In the genomic region with DNA sequence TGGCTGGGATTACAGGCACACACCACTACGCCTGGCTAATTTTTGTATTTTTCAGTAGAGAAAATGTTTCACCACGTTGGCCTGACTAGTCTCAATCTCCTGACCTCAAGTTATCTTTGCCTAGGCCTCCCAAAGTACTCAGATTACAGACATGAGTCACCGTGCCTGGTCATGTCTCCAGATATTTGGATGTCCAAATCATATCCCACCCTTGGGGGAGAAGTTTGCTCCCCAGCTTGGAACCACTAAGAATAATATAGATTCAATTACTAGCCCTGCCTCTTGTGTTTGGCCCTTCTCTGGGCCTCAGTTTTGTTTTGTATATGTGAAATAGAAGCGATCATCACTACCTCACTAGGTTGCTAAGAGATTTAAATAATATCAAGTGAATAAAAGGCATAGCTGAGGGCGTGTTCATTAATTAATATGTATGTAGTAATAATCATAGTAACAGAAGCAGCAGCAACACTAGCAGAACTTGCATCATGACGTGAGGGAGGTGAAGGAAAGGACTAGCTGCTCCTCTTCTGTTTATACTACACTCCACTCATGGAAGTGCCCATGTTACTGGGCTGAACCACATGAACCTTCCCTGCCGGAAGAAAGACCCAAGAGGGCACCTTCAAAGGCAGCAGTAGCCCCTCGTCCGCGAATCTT, we compare ENCODE assay signal across 27 cellular contexts.
DNase-seq lines count a peak whose midpoint lies in the region; ATAC-seq and TF ChIP-seq lines count a peak whose summit lies in the region.
"Had no signal": no experiment of that assay in that cellular context is flagged by ENCODE, and none has a peak within 500 bp of the region (broad histone marks: within the 10 kb centered on the region; RNA-seq: fewer than 3 reads in every experiment).

No MANE protein-coding gene starts in this region.

- H3K23ac ChIP-seq in trophoblast cell (ENCODE audit: low read length), result no peak overlapping the region

- DNase-seq in HFFc6 (peak; percentile 40), astrocyte of the hippocampus (ENCODE audit: low read depth, low spot score) (peak; percentile 13), fibroblast of the aortic adventitia (ENCODE audit: low read depth) (peak; percentile 63), trophoblast cell (no peak)
- no peak for DNase-seq in activated CD4-positive, alpha-beta T cell treated with anti-CD3 and anti-CD28 coated beads, Interleukin-2, amount 50 U/mL, for 48 hours
- no peak for DNase-seq in activated CD8-positive, alpha-beta memory T cell treated with anti-CD3 and anti-CD28 coated beads, Interleukin-2, amount 10 ng/mL, durations not matched to agents 7 days and 5 days
- DNase-seq: 8988T; activated CD4-positive, alpha-beta T cell treated with anti-CD3 and anti-CD28 coated beads, Interleukin-2, amount 10 ng/mL, durations not matched to agents 24 days and 14 days; activated CD8-positive, alpha-beta memory T cell treated with anti-CD3 and anti-CD28 coated beads, Interleukin-2, amount 50 U/mL, for 48 hours; activated gamma-delta T cell; amygdala; endodermal cell; gastrocnemius medialis; Kasumi-1; kidney; naive thymus-derived CD8-positive, alpha-beta T cell; NCI-H1105; NCI-H510A; right lobe of liver; stimulated activated CD4-positive, alpha-beta T cell treated with anti-CD3 and anti-CD28 coated beads, Interleukin-2, amount 100 ng/mL, for 24 hours; stimulated activated naive CD8-positive, alpha-beta T cell treated with anti-CD3 and anti-CD28 coated beads, Interleukin-15, Interleukin-2, amounts not matched to agents 100 U/mL and 50 U/mL, for 24 hours; SW 1271; upper lobe of left lung had no signal

- peak overlapping the region; percentile 85 for H3K27ac Mint-ChIP-seq in HFFc6
- no peak overlapping the region for H3K27ac Mint-ChIP-seq in activated CD8-positive, alpha-beta memory T cell treated with anti-CD3 and anti-CD28 coated beads, Interleukin-2, amount 10 ng/mL, durations not matched to agents 7 days and 5 days
- H3K27ac Mint-ChIP-seq: activated CD4-positive, alpha-beta T cell treated with anti-CD3 and anti-CD28 coated beads, Interleukin-2, amount 10 ng/mL, durations not matched to agents 24 days and 14 days; endodermal cell; memory B cell; naive thymus-derived CD8-positive, alpha-beta T cell had no signal

- H3K36me3 Mint-ChIP-seq in HFFc6 (ENCODE audit: low read depth), result no peaks in the 10 kb centered on the region
- no peaks in the 10 kb centered on the region for H3K36me3 Mint-ChIP-seq in activated CD8-positive, alpha-beta memory T cell treated with anti-CD3 and anti-CD28 coated beads, Interleukin-2, amount 10 ng/mL, durations not matched to agents 7 days and 5 days
- H3K36me3 Mint-ChIP-seq: memory B cell; naive thymus-derived CD8-positive, alpha-beta T cell had no signal

- H3K4me2 ChIP-seq in trophoblast cell (ENCODE audit: low read length), result no peak overlapping the region

- H3K36me3 ChIP-seq in ACC112 (ENCODE audit: insufficient read depth, low read length) (no peaks in the 10 kb centered on the region), trophoblast cell (ENCODE audit: control insufficient read depth in 1 of 2, insufficient read depth in 2 of 2, low read length in 2 of 2) (no peaks in the 10 kb centered on the region)
- H3K36me3 ChIP-seq: gastrocnemius medialis, right lobe of liver, upper lobe of left lung had no signal

- H3K9me3 Mint-ChIP-seq in HFFc6, result no peaks in the 10 kb centered on the region
- H3K9me3 Mint-ChIP-seq in activated CD8-positive, alpha-beta memory T cell treated with anti-CD3 and anti-CD28 coated beads, Interleukin-2, amount 10 ng/mL, durations not matched to agents 7 days and 5 days (ENCODE audit: low read depth), result no peaks in the 10 kb centered on the region
- H3K9me3 Mint-ChIP-seq: memory B cell; naive thymus-derived CD8-positive, alpha-beta T cell had no signal

- no peaks in the 10 kb centered on the region for H3K27me3 ChIP-seq in ACC112 (ENCODE audit: insufficient read depth, low read length)
- no peaks in the 10 kb centered on the region for H3K27me3 ChIP-seq in trophoblast cell (ENCODE audit: insufficient read depth, low read length)
- H3K27me3 ChIP-seq: gastrocnemius medialis, right lobe of liver, upper lobe of left lung had no signal

- H3K9me3 ChIP-seq in trophoblast cell (ENCODE audit: insufficient read depth, low read depth, low read length), result no peaks in the 10 kb centered on the region
- H3K9me3 ChIP-seq: gastrocnemius medialis, right lobe of liver, upper lobe of left lung had no signal

- H3K4me1 Mint-ChIP-seq in HFFc6 (ENCODE audit: low read depth), result peaks cover 16% of the 10 kb centered on the region
- no peaks in the 10 kb centered on the region for H3K4me1 Mint-ChIP-seq in activated CD8-positive, alpha-beta memory T cell treated with anti-CD3 and anti-CD28 coated beads, Interleukin-2, amount 10 ng/mL, durations not matched to agents 7 days and 5 days
- H3K4me1 Mint-ChIP-seq: activated CD4-positive, alpha-beta T cell treated with anti-CD3 and anti-CD28 coated beads, Interleukin-2, amount 10 ng/mL, durations not matched to agents 24 days and 14 days; memory B cell; naive thymus-derived CD8-positive, alpha-beta T cell had no signal

- no peak overlapping the region for H4K12ac ChIP-seq in trophoblast cell (ENCODE audit: low read depth, low read length)

- TF ChIP-seq CTCF in HFFc6 (IDR thresholded peaks at IDR 0.05), result no peak
- TF ChIP-seq CTCF in fibroblast of the aortic adventitia (IDR thresholded peaks at IDR 0.05; ENCODE audit: insufficient read depth, low read length), result no peak

- H2AFZ ChIP-seq in ACC112 (ENCODE audit: low read length, unreplicated experiment) (no peak overlapping the region), trophoblast cell (ENCODE audit: insufficient read depth, low read length, poor library complexity) (no peak overlapping the region)
- H2AFZ ChIP-seq: parathyroid adenoma had no signal

- CTCF ChIA-PET in activated CD8-positive, alpha-beta memory T cell treated with anti-CD3 and anti-CD28 coated beads, Interleukin-2, amount 10 ng/mL, durations not matched to agents 7 days and 5 days (lab: Charles Lee), result no interaction called here

- H4K91ac ChIP-seq in trophoblast cell (ENCODE audit: low read depth, low read length), result no peak overlapping the region

- no peak overlapping the region for H3K18ac ChIP-seq in trophoblast cell (ENCODE audit: low read length)

- H3K27me3 Mint-ChIP-seq in HFFc6 (ENCODE audit: insufficient read depth), result peaks cover 1% of the 10 kb centered on the region
- H3K27me3 Mint-ChIP-seq in activated CD8-positive, alpha-beta memory T cell treated with anti-CD3 and anti-CD28 coated beads, Interleukin-2, amount 10 ng/mL, durations not matched to agents 7 days and 5 days, result peaks cover 4% of the 10 kb centered on the region
- H3K27me3 Mint-ChIP-seq: activated CD4-positive, alpha-beta T cell treated with anti-CD3 and anti-CD28 coated beads, Interleukin-2, amount 10 ng/mL, durations not matched to agents 24 days and 14 days had no signal

- no peak overlapping the region for H3K4ac ChIP-seq in trophoblast cell (ENCODE audit: low read depth, low read length)

- H4K8ac ChIP-seq in trophoblast cell (ENCODE audit: low read depth, low read length), result no peak overlapping the region

- H2BK120ac ChIP-seq in trophoblast cell (ENCODE audit: insufficient read depth, low read length, poor library complexity), result no peak overlapping the region

- no peak overlapping the region for H3K4me3 ChIP-seq in ACC112 (ENCODE audit: low read depth, low read length)
- H3K4me3 ChIP-seq in fibroblast of the aortic adventitia (ENCODE audit: low read depth, low read length), result no peak overlapping the region
- H3K4me3 ChIP-seq in trophoblast cell (ENCODE audit: low read depth, low read length), result no peak overlapping the region
- H3K4me3 ChIP-seq: gastrocnemius medialis, right lobe of liver, upper lobe of left lung had no signal

- H3K14ac ChIP-seq in trophoblast cell (ENCODE audit: low read length), result no peak overlapping the region

- H3K27ac ChIP-seq in ACC112 (ENCODE audit: low read depth, low read length) (peak overlapping the region; percentile 93), trophoblast cell (ENCODE audit: low read depth, low read length) (no peak overlapping the region)
- H3K27ac ChIP-seq: gastrocnemius medialis, parathyroid adenoma, right lobe of liver, upper lobe of left lung had no signal

- peaks cover 19% of the 10 kb centered on the region for H3K4me1 ChIP-seq in ACC112 (ENCODE audit: control insufficient read depth, insufficient read depth, low read length, unreplicated experiment)
- H3K4me1 ChIP-seq in trophoblast cell (ENCODE audit: control insufficient read depth in 1 of 2, insufficient read depth in 2 of 2, low read length in 2 of 2), result no peaks in the 10 kb centered on the region
- H3K4me1 ChIP-seq: gastrocnemius medialis, parathyroid adenoma, right lobe of liver, upper lobe of left lung had no signal

- no peak overlapping the region for H2AK5ac ChIP-seq in trophoblast cell (ENCODE audit: low read length)

- no peak overlapping the region for H3K9ac ChIP-seq in trophoblast cell (ENCODE audit: low read length)
- H3K9ac ChIP-seq: parathyroid adenoma had no signal

- WGBS in trophoblast cell (ENCODE audit: extremely low coverage, insufficient coverage, insufficient read length), result no CpG with 5 or more reads among the region's 10 CpGs

- H3K4me3 Mint-ChIP-seq in HFFc6, result peak overlapping the region; percentile 37; the same call in 1 of the 2 replicates
- H3K4me3 Mint-ChIP-seq in activated CD8-positive, alpha-beta memory T cell treated with anti-CD3 and anti-CD28 coated beads, Interleukin-2, amount 10 ng/mL, durations not matched to agents 7 days and 5 days, result no peak overlapping the region
- H3K4me3 Mint-ChIP-seq: activated CD4-positive, alpha-beta T cell treated with anti-CD3 and anti-CD28 coated beads, Interleukin-2, amount 10 ng/mL, durations not matched to agents 24 days and 14 days; endodermal cell; memory B cell; naive thymus-derived CD8-positive, alpha-beta T cell had no signal

- H3K79me1 ChIP-seq in trophoblast cell (ENCODE audit: low read length), result no peaks in the 10 kb centered on the region

- H2BK5ac ChIP-seq in trophoblast cell (ENCODE audit: low read depth, low read length, poor library complexity), result no peak overlapping the region

- H3K79me2 ChIP-seq in ACC112 (ENCODE audit: control insufficient read depth, insufficient read depth, low read length, unreplicated experiment), result no peaks in the 10 kb centered on the region
- no peaks in the 10 kb centered on the region for H3K79me2 ChIP-seq in trophoblast cell (ENCODE audit: control insufficient read depth, insufficient read depth, low read length, poor library complexity)
- H3K79me2 ChIP-seq: parathyroid adenoma had no signal

- no peak for ATAC-seq in GM21367 (IDR thresholded peaks at IDR 0.05; ENCODE audit: unreplicated experiment)
- ATAC-seq in activated CD8-positive, alpha-beta memory T cell treated with anti-CD3 and anti-CD28 coated beads, Interleukin-2, amount 10 ng/mL, durations not matched to agents 7 days and 5 days, result no peak
- ATAC-seq: gastrocnemius medialis; naive thymus-derived CD8-positive, alpha-beta T cell; right lobe of liver; stimulated activated naive CD8-positive, alpha-beta T cell treated with anti-CD3 and anti-CD28 coated beads, Interleukin-15, Interleukin-2, amounts not matched to agents 100 U/mL and 50 U/mL, for 24 hours had no signal

- H2BK12ac ChIP-seq in trophoblast cell (ENCODE audit: low read length), result no peak overlapping the region

Comparison
In these comparisons a context has a peak if more than half of its experiments do, and no peak if none do; other contexts are left out.
1. DNase-seq: peak in HFFc6 (single experiment), astrocyte of the hippocampus (single experiment) and fibroblast of the aortic adventitia (single experiment); none in trophoblast cell (0 of 2), activated CD4-positive, alpha-beta T cell treated with anti-CD3 and anti-CD28 coated beads, Interleukin-2, amount 50 U/mL, for 48 hours (0 of 2) and activated CD8-positive, alpha-beta memory T cell treated with anti-CD3 and anti-CD28 coated beads, Interleukin-2, amount 10 ng/mL, durations not matched to agents 7 days and 5 days (single experiment).